Comparison of ENCODE assay signal across 16 cellular contexts in the genomic region with DNA sequence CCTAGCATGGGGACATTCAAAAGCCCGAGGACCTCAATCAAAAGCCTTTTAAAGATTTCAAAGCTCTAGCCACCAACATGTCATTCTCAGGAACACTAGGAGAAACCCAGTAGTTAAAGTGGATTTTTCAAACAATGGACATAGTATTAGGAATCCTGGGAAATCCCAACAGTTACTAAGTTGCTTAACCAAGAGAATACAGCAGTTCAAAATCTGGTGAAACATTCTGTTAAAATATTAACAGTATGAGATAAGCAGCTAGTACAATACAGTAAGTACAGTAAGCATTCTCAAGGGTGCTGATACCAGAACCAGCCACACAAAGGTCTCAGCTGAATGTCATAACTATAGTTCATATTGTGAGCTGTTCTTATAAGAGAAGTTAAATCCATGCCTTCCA.
"Had no signal": no experiment of that assay in that cellular context is flagged by ENCODE, and none has a peak within 500 bp of the region (broad histone marks: within the 10 kb centered on the region; RNA-seq: fewer than 3 reads in every experiment).

No MANE protein-coding gene starts in this region.

- ATAC-seq: activated T-helper 17 cell treated with anti-CD3 and anti-CD28 coated beads, Interleukin-2, amount 50 U/mL, for 72 hours; gastrocnemius medialis; T-cell had no signal

- H3K36me3 ChIP-seq: prostate gland had no signal

- H3K4me3 ChIP-seq: gastrocnemius medialis, prostate gland, right lobe of liver, SK-N-MC, suprapubic skin had no signal

- FAIRE-seq: keratinocyte had no signal

- H3K27me3 ChIP-seq: gastrocnemius medialis, right lobe of liver, suprapubic skin had no signal

- DNase-seq: activated CD4-positive, alpha-beta T cell treated with anti-CD3 and anti-CD28 coated beads for 1 hour; activated CD4-positive, alpha-beta T cell treated with anti-CD3 and anti-CD28 coated beads, Interleukin-2, amount 50 U/mL, for 4 hours; activated naive CD4-positive, alpha-beta T cell treated with anti-CD3 and anti-CD28 coated beads, Interleukin-2, amount 50 U/mL, for 16 hours; effector memory CD4-positive, alpha-beta T cell; gastrocnemius medialis; mesendoderm; nephron progenitor cell; occipital lobe; right lobe of liver; T-cell; T-helper 9 cell had no signal

- H3K27ac ChIP-seq: gastrocnemius medialis, prostate gland, right lobe of liver, SK-N-MC, suprapubic skin had no signal
